Comparison of ENCODE assay signal across 13 cellular contexts in genomic region chr20:17947474-17947815, GRCh38. TPM values are rescaled to one million over a fixed set of nuclear protein-coding genes. Genes with fewer than 3 reads are reported as not detected.
DNase-seq lines count a peak whose midpoint lies in the region; ATAC-seq and TF ChIP-seq lines count a peak whose summit lies in the region.
"Had no signal": no experiment of that assay in that cellular context is flagged by ENCODE, and none has a peak within 500 bp of the region (broad histone marks: within the 10 kb centered on the region; RNA-seq: fewer than 3 reads in every experiment).

No MANE protein-coding gene starts in this region.

- H3K4me1 ChIP-seq in BLaER1 (peaks cover 100% of the 10 kb centered on the region), OCI-LY7 (ENCODE audit: insufficient read depth, low read length, poor library complexity, severe bottlenecking) (peaks cover 86% of the 10 kb centered on the region)
- H3K4me1 ChIP-seq in effector memory CD4-positive, alpha-beta T cell (ENCODE audit: control insufficient read depth, insufficient read depth, low read length, poor library complexity, severe bottlenecking) = no peaks in the 10 kb centered on the region

- H3K4me2 ChIP-seq in BLaER1 (peak overlapping the region; percentile 27), OCI-LY7 (ENCODE audit: low read length) (no peak overlapping the region)

- H3K79me2 ChIP-seq in OCI-LY7 (ENCODE audit: insufficient read depth, low read depth, low read length) = peaks cover 86% of the 10 kb centered on the region

- no peaks in the 10 kb centered on the region for H3K27me3 ChIP-seq in BLaER1
- H3K27me3 ChIP-seq in effector memory CD4-positive, alpha-beta T cell (replicated peaks; ENCODE audit: control insufficient read depth, insufficient read depth, low read length, poor library complexity, severe bottlenecking) = no peaks in the 10 kb centered on the region
- H3K27me3 ChIP-seq: BLaER1 treated with 17β-estradiol and CSF1 and Interleukin-3, amounts not matched to agents 10 nM and 100 nM had no signal

- peaks cover 100% of the 10 kb centered on the region for H3K36me3 ChIP-seq in BLaER1
- peaks cover 99% of the 10 kb centered on the region for H3K36me3 ChIP-seq in OCI-LY7 (ENCODE audit: insufficient read depth, low read length)
- H3K36me3 ChIP-seq in effector memory CD4-positive, alpha-beta T cell (ENCODE audit: control insufficient read depth, insufficient read depth, low read length) = peaks cover 86% of the 10 kb centered on the region

- no peak overlapping the region for H2AFZ ChIP-seq in OCI-LY7 (ENCODE audit: low read length)

- H3K27ac Mint-ChIP-seq in activated CD8-positive, alpha-beta memory T cell treated with anti-CD3 and anti-CD28 coated beads, Interleukin-2, amount 10 ng/mL, durations not matched to agents 7 days and 5 days = peak overlapping the region; percentile 32

- H3K27ac ChIP-seq in BLaER1 (no peak overlapping the region), OCI-LY7 (ENCODE audit: low read depth, low read length, poor library complexity, severe bottlenecking) (peak overlapping the region; percentile 35)
- no peak overlapping the region for H3K27ac ChIP-seq in effector memory CD4-positive, alpha-beta T cell (ENCODE audit: insufficient read depth, low read length, poor library complexity, severe bottlenecking)

- no peak for DNase-seq in activated CD8-positive, alpha-beta memory T cell treated with anti-CD3 and anti-CD28 coated beads, Interleukin-2, amount 10 ng/mL, durations not matched to agents 7 days and 5 days
- no peak for DNase-seq in activated CD8-positive, alpha-beta memory T cell treated with anti-CD3 and anti-CD28 coated beads, Interleukin-2, amount 50 U/mL, for 4 hours
- no peak for DNase-seq in OCI-LY7 (ENCODE audit: low spot score)
- no peak for DNase-seq in left lobe of liver (ENCODE audit: low spot score)
- DNase-seq in effector memory CD4-positive, alpha-beta T cell = no peak
- DNase-seq in NCI-H526 (lab: John Stamatoyannopoulos, UW) = no peak
- DNase-seq: 8988T; AML-193; CD4-positive, CD25-positive, alpha-beta regulatory T cell; DMS53; H7 had no signal

- no TSS peak for BruUV-seq in OCI-LY7 (replicated peaks; lab: Mats Ljungman, UMichigan)

- no peaks in the 10 kb centered on the region for H3K27me3 Mint-ChIP-seq in activated CD8-positive, alpha-beta memory T cell treated with anti-CD3 and anti-CD28 coated beads, Interleukin-2, amount 10 ng/mL, durations not matched to agents 7 days and 5 days
- H3K27me3 Mint-ChIP-seq: CD4-positive, CD25-positive, alpha-beta regulatory T cell had no signal

- CTCF ChIA-PET in activated CD8-positive, alpha-beta memory T cell treated with anti-CD3 and anti-CD28 coated beads, Interleukin-2, amount 10 ng/mL, durations not matched to agents 7 days and 5 days (lab: Charles Lee) = interaction anchor here (1.4 kb wide), 1 partner anchor 8 kb away, joined by 5 read pairs; no protein-coding TSS in a partner anchor
- CTCF ChIA-PET in OCI-LY7 (lab: Charles Lee; ENCODE audit: unreplicated experiment) = no interaction called here

- H3K9me3 Mint-ChIP-seq in activated CD8-positive, alpha-beta memory T cell treated with anti-CD3 and anti-CD28 coated beads, Interleukin-2, amount 10 ng/mL, durations not matched to agents 7 days and 5 days (ENCODE audit: low read depth) = no peaks in the 10 kb centered on the region
- H3K9me3 Mint-ChIP-seq: CD4-positive, CD25-positive, alpha-beta regulatory T cell had no signal

- H3K9me2 ChIP-seq in OCI-LY7 (ENCODE audit: insufficient read depth, low read length) = no peaks in the 10 kb centered on the region

- no peak for ATAC-seq in activated CD8-positive, alpha-beta memory T cell treated with anti-CD3 and anti-CD28 coated beads, Interleukin-2, amount 10 ng/mL, durations not matched to agents 7 days and 5 days
- ATAC-seq in left lobe of liver = peak; percentile 65

- H4K20me1 ChIP-seq in BLaER1 = peaks cover 100% of the 10 kb centered on the region
- H4K20me1 ChIP-seq in OCI-LY7 (ENCODE audit: insufficient read depth, low read length) = peaks cover 86% of the 10 kb centered on the region

- H3K4me3 ChIP-seq in BLaER1 (no peak overlapping the region), OCI-LY7 (ENCODE audit: low read depth, low read length, poor library complexity, severe bottlenecking) (no peak overlapping the region)
- H3K4me3 ChIP-seq in effector memory CD4-positive, alpha-beta T cell (ENCODE audit: insufficient read depth, low read depth, low read length, poor library complexity, severe bottlenecking) = no peak overlapping the region
- H3K4me3 ChIP-seq: BLaER1 treated with 17β-estradiol and CSF1 and Interleukin-3, amounts not matched to agents 10 nM and 100 nM had no signal

- no peak for TF ChIP-seq CTCF in OCI-LY7 (conservative IDR thresholded peaks at IDR 0.05; ENCODE audit: low read length)

- H3K9me3 ChIP-seq in BLaER1 (no peaks in the 10 kb centered on the region), OCI-LY7 (ENCODE audit: low read length) (no peaks in the 10 kb centered on the region)
- H3K9me3 ChIP-seq in effector memory CD4-positive, alpha-beta T cell (ENCODE audit: control insufficient read depth, low read length) = no peaks in the 10 kb centered on the region
- H3K9me3 ChIP-seq: BLaER1 treated with 17β-estradiol and CSF1 and Interleukin-3, amounts not matched to agents 10 nM and 100 nM had no signal

- peaks cover 22% of the 10 kb centered on the region for H3K4me1 Mint-ChIP-seq in activated CD8-positive, alpha-beta memory T cell treated with anti-CD3 and anti-CD28 coated beads, Interleukin-2, amount 10 ng/mL, durations not matched to agents 7 days and 5 days

- intact Hi-C loops in OCI-LY7 (cut with micrococcal nuclease; ENCODE audit: unreplicated experiment) = no loop called here

- H3K4me3 Mint-ChIP-seq in activated CD8-positive, alpha-beta memory T cell treated with anti-CD3 and anti-CD28 coated beads, Interleukin-2, amount 10 ng/mL, durations not matched to agents 7 days and 5 days = no peak overlapping the region
- H3K4me3 Mint-ChIP-seq: CD4-positive, CD25-positive, alpha-beta regulatory T cell had no signal

- POLR2A ChIA-PET in OCI-LY7 (lab: Charles Lee) = interaction anchor here (0.6 to 1.6 kb wide), 3 partner anchors 13 to 23 kb away, joined by 3 to 10 read pairs (median 5); no protein-coding TSS in a partner anchor

- peaks cover 89% of the 10 kb centered on the region for H3K36me3 Mint-ChIP-seq in activated CD8-positive, alpha-beta memory T cell treated with anti-CD3 and anti-CD28 coated beads, Interleukin-2, amount 10 ng/mL, durations not matched to agents 7 days and 5 days

- no peak overlapping the region for H3K9ac ChIP-seq in BLaER1
- H3K9ac ChIP-seq: BLaER1 treated with 17β-estradiol and CSF1 and Interleukin-3, amounts not matched to agents 10 nM and 100 nM had no signal

RNA-seq across cellular contexts. Expression of gene SNX5, which starts 21.1 kb away (rescaled TPM):
- total RNA-seq in activated CD8-positive, alpha-beta memory T cell treated with anti-CD3 and anti-CD28 coated beads, Interleukin-2, amount 10 ng/mL, durations not matched to agents 7 days and 5 days = 100 to 1,000 TPM; 178 to 192 TPM
- 183 and 204 TPM in 2 replicates for total RNA-seq in OCI-LY7 (2014; rRNA removed; shearing (Covaris generic))
- 263 and 274 TPM in 2 replicates for total RNA-seq in OCI-LY7 (2022)
- 29.2 TPM for total RNA-seq in left lobe of liver

RNA-seq across cellular contexts. Expression of gene MGME1, which starts 21.4 kb away (rescaled TPM):
- 10 to 100 TPM; 46.6 to 50.7 TPM for total RNA-seq in activated CD8-positive, alpha-beta memory T cell treated with anti-CD3 and anti-CD28 coated beads, Interleukin-2, amount 10 ng/mL, durations not matched to agents 7 days and 5 days
- 46.6 and 47.8 TPM in 2 replicates for total RNA-seq in OCI-LY7 (2014; rRNA removed; shearing (Covaris generic))
- total RNA-seq in OCI-LY7 (2022) = 75.6 and 80.1 TPM in 2 replicates
- 5.7 TPM for total RNA-seq in left lobe of liver
